Comparison of ENCODE assay signal across 11 cellular contexts in the genomic region with DNA sequence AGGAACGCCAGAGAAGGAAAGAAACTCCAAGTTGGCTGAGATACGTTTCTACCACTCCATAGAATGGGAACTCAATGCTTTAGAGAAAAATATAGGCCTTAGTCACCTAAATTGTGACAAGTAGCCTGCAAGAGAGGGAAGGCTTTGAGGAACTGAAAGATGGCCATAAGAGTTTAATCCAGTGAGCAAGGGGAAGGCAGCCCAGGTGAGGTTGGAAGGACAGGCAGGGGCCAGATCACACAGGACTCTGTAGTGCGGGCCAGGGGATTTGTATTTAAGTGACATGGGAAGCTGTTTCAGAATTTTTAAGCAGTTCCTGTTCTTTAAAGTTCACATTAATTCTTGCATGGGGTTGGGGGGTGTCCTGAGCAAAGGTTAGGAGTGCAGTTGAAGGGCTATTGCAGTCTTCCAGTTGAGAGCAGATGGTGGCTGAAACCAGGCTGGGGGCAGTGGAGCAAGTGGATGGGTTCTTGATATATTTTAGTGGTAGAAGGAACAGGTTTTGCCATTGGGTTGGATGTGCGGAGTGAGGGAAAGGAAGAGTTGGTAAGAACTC.
DNase-seq lines count a peak whose midpoint lies in the region; ATAC-seq and TF ChIP-seq lines count a peak whose summit lies in the region.
"Had no signal": no experiment of that assay in that cellular context is flagged by ENCODE, and none has a peak within 500 bp of the region (broad histone marks: within the 10 kb centered on the region; RNA-seq: fewer than 3 reads in every experiment).

No MANE protein-coding gene starts in this region.

- H3K36me3 ChIP-seq in DOHH2 (ENCODE audit: control insufficient read depth, low read length) (no peaks in the 10 kb centered on the region), mucosa of descending colon (ENCODE audit: low read depth) (no peaks in the 10 kb centered on the region)
- H3K36me3 ChIP-seq: thoracic aorta had no signal

- no peaks in the 10 kb centered on the region for H3K9me2 ChIP-seq in DOHH2 (replicated peaks; ENCODE audit: control insufficient read depth, low read length)

- ATAC-seq in GM21423 (IDR thresholded peaks at IDR 0.05; ENCODE audit: unreplicated experiment) (peak; percentile 28), HG03342 (IDR thresholded peaks at IDR 0.05; ENCODE audit: unreplicated experiment) (peak; percentile 31), mucosa of descending colon (peak; percentile 8), SK-N-SH treated with all-trans-retinoic acid at 6 μM for 48 hours (no peak), omental fat pad (ENCODE audit: low FRiP score) (no peak)
- ATAC-seq: WTC11 had no signal

- TF ChIP-seq CTCF in DOHH2 (IDR thresholded peaks at IDR 0.05; ENCODE audit: low read depth, low read length, poor library complexity, severe bottlenecking) (no peak), mucosa of descending colon (IDR thresholded peaks at IDR 0.05) (no peak), omental fat pad (IDR thresholded peaks at IDR 0.05) (no peak)

- no peaks in the 10 kb centered on the region for H3K9me3 ChIP-seq in DOHH2 (ENCODE audit: control insufficient read depth, insufficient read depth, low read length)
- H3K9me3 ChIP-seq in mucosa of descending colon, result no peaks in the 10 kb centered on the region
- H3K9me3 ChIP-seq: thoracic aorta had no signal

- H3K27ac ChIP-seq in DOHH2 (ENCODE audit: low read depth, low read length), result peak overlapping the region; percentile 42
- H3K27ac ChIP-seq: thoracic aorta had no signal

- no peaks in the 10 kb centered on the region for H4K20me1 ChIP-seq in DOHH2 (ENCODE audit: control insufficient read depth, insufficient read depth, low read depth, low read length)

- peak overlapping the region; percentile 61 for H3K4me3 ChIP-seq in DOHH2 (ENCODE audit: low read length)
- no peak overlapping the region for H3K4me3 ChIP-seq in mucosa of descending colon
- H3K4me3 ChIP-seq: thoracic aorta had no signal

- H3K4me1 ChIP-seq in DOHH2 (ENCODE audit: control insufficient read depth, low read length) (peaks cover 21% of the 10 kb centered on the region), mucosa of descending colon (ENCODE audit: low read depth) (peaks cover 4% of the 10 kb centered on the region)

- no peaks in the 10 kb centered on the region for H3K27me3 ChIP-seq in DOHH2 (ENCODE audit: control insufficient read depth, low read length)

- H3K79me2 ChIP-seq in DOHH2 (ENCODE audit: control insufficient read depth, low read length), result no peaks in the 10 kb centered on the region

- DNase-seq in mucosa of descending colon (no peak), omental fat pad (ENCODE audit: low spot score) (no peak), iPS-NIHi7 (ENCODE audit: extremely low spot score) (no peak), iPS-NIHi11 (ENCODE audit: low spot score) (no peak)
- DNase-seq: NCI-H1417 had no signal

- intact Hi-C loops in mucosa of descending colon (cut with DNase I, micrococcal nuclease), result no loop called here

- no peaks in the 10 kb centered on the region for H3F3A ChIP-seq in DOHH2 (ENCODE audit: control insufficient read depth, insufficient read depth)

- peak overlapping the region; percentile 77 for H3K4me2 ChIP-seq in DOHH2 (ENCODE audit: low read length)

TF ChIP-seq in SK-N-SH treated with all-trans-retinoic acid at 6 μM for 48 hours, 23 proteins besides CTCF, POLR2A, EP300 and RAD21:
- TF ChIP-seq, protein P1, sequence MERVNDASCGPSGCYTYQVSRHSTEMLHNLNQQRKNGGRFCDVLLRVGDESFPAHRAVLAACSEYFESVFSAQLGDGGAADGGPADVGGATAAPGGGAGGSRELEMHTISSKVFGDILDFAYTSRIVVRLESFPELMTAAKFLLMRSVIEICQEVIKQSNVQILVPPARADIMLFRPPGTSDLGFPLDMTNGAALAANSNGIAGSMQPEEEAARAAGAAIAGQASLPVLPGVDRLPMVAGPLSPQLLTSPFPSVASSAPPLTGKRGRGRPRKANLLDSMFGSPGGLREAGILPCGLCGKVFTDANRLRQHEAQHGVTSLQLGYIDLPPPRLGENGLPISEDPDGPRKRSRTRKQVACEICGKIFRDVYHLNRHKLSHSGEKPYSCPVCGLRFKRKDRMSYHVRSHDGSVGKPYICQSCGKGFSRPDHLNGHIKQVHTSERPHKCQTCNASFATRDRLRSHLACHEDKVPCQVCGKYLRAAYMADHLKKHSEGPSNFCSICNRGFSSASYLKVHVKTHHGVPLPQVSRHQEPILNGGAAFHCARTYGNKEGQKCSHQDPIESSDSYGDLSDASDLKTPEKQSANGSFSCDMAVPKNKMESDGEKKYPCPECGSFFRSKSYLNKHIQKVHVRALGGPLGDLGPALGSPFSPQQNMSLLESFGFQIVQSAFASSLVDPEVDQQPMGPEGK (CRISPR knock-in tag; IDR thresholded peaks at IDR 0.05; ENCODE audit: borderline replicate concordance), result no peak
- TF ChIP-seq ARNTL (CRISPR knock-in tag; IDR thresholded peaks at IDR 0.05; ENCODE audit: borderline replicate concordance, low read depth) (no peak), OSR1 (CRISPR knock-in tag; IDR thresholded peaks at IDR 0.05) (no peak), ZFP30 (CRISPR knock-in tag; IDR thresholded peaks at IDR 0.05) (no peak), ISL1 (CRISPR knock-in tag; IDR thresholded peaks at IDR 0.05) (no peak), ZNF70 (CRISPR knock-in tag; IDR thresholded peaks at IDR 0.05) (no peak), ZNF8 (CRISPR knock-in tag; IDR thresholded peaks at IDR 0.05) (no peak), CSDC2 (CRISPR knock-in tag; IDR thresholded peaks at IDR 0.05) (no peak), SNAI2 (CRISPR knock-in tag; IDR thresholded peaks at IDR 0.05) (no peak), ZNF565 (CRISPR knock-in tag; conservative IDR thresholded peaks at IDR 0.05; ENCODE audit: low read depth) (no peak), BACH2 (CRISPR knock-in tag; IDR thresholded peaks at IDR 0.05; ENCODE audit: borderline replicate concordance) (no peak)
- TF ChIP-seq, protein P2, sequence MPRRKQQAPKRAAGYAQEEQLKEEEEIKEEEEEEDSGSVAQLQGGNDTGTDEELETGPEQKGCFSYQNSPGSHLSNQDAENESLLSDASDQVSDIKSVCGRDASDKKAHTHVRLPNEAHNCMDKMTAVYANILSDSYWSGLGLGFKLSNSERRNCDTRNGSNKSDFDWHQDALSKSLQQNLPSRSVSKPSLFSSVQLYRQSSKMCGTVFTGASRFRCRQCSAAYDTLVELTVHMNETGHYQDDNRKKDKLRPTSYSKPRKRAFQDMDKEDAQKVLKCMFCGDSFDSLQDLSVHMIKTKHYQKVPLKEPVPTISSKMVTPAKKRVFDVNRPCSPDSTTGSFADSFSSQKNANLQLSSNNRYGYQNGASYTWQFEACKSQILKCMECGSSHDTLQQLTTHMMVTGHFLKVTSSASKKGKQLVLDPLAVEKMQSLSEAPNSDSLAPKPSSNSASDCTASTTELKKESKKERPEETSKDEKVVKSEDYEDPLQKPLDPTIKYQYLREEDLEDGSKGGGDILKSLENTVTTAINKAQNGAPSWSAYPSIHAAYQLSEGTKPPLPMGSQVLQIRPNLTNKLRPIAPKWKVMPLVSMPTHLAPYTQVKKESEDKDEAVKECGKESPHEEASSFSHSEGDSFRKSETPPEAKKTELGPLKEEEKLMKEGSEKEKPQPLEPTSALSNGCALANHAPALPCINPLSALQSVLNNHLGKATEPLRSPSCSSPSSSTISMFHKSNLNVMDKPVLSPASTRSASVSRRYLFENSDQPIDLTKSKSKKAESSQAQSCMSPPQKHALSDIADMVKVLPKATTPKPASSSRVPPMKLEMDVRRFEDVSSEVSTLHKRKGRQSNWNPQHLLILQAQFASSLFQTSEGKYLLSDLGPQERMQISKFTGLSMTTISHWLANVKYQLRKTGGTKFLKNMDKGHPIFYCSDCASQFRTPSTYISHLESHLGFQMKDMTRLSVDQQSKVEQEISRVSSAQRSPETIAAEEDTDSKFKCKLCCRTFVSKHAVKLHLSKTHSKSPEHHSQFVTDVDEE (CRISPR knock-in tag; IDR thresholded peaks at IDR 0.05), result no peak
- TF ChIP-seq, protein P3, sequence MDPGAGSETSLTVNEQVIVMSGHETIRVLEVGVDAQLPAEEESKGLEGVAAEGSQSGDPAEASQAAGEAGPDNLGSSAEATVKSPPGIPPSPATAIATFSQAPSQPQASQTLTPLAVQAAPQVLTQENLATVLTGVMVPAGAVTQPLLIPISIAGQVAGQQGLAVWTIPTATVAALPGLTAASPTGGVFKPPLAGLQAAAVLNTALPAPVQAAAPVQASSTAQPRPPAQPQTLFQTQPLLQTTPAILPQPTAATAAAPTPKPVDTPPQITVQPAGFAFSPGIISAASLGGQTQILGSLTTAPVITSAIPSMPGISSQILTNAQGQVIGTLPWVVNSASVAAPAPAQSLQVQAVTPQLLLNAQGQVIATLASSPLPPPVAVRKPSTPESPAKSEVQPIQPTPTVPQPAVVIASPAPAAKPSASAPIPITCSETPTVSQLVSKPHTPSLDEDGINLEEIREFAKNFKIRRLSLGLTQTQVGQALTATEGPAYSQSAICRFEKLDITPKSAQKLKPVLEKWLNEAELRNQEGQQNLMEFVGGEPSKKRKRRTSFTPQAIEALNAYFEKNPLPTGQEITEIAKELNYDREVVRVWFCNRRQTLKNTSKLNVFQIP (CRISPR knock-in tag; IDR thresholded peaks at IDR 0.05; ENCODE audit: borderline replicate concordance, low read depth), result no peak
TF ChIP-seq in SK-N-SH treated with all-trans-retinoic acid at 6 μM for 48 hours: peak in this region for 0.

Comparison
In these comparisons a context has a peak if more than half of its experiments do, and no peak if none do; other contexts are left out.
1. ATAC-seq: peak in GM21423 (single experiment), HG03342 (single experiment) and mucosa of descending colon (single experiment); none in SK-N-SH treated with all-trans-retinoic acid at 6 μM for 48 hours (single experiment) and omental fat pad (single experiment).